ENCODE assay signal across 1 cellular context in the genomic region with DNA sequence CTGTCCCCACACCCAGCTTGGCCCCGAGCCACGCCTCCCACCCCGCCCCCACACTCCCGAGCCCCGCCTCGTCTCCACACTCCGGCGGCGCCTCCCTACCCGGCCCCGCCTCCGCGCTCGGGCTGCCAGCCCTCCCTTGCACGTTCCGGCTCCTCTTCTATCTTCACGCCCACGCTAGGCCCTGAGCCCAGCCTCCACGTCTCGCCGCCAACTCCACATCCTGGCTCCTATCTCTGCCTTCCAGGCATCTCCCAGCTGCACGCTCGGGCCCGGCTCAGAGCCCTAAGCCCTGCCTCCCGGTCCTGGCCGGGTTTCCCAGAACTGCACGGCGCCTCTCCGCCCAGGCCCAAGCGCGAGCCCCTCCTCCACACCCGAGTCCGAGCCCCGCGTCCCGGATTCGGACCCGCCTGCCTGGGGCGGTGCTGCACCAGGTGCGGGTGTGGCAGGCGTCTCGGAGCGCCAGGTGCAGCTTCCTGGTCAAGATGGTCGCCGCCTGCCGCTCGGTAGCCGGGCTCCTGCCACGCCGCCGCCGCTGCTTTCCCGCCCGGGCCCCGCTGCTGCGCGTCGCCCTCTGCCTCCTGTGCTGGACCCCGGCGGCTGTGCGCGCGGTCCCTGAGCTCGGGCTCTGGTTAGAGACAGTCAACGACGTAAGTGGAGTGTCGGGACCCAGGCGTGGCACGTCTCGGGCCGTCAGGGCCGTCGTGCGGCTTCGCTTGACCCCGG.
A peak's percentile ranks its signal among the peaks of the same experiment; 100 is the strongest.
TF ChIP-seq lines count a peak whose summit lies in the region.

A gene with protein sequence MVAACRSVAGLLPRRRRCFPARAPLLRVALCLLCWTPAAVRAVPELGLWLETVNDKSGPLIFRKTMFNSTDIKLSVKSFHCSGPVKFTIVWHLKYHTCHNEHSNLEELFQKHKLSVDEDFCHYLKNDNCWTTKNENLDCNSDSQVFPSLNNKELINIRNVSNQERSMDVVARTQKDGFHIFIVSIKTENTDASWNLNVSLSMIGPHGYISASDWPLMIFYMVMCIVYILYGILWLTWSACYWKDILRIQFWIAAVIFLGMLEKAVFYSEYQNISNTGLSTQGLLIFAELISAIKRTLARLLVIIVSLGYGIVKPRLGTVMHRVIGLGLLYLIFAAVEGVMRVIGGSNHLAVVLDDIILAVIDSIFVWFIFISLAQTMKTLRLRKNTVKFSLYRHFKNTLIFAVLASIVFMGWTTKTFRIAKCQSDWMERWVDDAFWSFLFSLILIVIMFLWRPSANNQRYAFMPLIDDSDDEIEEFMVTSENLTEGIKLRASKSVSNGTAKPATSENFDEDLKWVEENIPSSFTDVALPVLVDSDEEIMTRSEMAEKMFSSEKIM (plus strand): TSS at position 160 of the 723 bp plus-strand sequence. CDS start 323 bp downstream, at position 483.

TF ChIP-seq in HepG2, 621 proteins besides CTCF, POLR2A, EP300 and RAD21 (continued from another document and continues in another):
- TF ChIP-seq, protein P1, sequence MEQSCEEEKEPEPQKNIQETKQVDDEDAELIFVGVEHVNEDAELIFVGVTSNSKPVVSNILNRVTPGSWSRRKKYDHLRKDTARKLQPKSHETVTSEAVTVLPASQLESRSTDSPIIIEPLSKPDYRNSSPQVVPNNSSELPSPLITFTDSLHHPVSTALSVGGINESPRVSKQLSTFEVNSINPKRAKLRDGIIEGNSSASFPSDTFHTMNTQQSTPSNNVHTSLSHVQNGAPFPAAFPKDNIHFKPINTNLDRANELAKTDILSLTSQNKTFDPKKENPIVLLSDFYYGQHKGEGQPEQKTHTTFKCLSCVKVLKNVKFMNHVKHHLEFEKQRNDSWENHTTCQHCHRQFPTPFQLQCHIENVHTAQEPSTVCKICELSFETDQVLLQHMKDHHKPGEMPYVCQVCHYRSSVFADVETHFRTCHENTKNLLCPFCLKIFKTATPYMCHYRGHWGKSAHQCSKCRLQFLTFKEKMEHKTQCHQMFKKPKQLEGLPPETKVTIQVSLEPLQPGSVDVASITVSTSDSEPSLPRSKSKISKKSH (CRISPR knock-in tag; IDR thresholded peaks at IDR 0.05; ENCODE audit: borderline replicate concordance), result peak; percentile 30; the same call in 1 of the 2 replicates
- TF ChIP-seq, protein P2, sequence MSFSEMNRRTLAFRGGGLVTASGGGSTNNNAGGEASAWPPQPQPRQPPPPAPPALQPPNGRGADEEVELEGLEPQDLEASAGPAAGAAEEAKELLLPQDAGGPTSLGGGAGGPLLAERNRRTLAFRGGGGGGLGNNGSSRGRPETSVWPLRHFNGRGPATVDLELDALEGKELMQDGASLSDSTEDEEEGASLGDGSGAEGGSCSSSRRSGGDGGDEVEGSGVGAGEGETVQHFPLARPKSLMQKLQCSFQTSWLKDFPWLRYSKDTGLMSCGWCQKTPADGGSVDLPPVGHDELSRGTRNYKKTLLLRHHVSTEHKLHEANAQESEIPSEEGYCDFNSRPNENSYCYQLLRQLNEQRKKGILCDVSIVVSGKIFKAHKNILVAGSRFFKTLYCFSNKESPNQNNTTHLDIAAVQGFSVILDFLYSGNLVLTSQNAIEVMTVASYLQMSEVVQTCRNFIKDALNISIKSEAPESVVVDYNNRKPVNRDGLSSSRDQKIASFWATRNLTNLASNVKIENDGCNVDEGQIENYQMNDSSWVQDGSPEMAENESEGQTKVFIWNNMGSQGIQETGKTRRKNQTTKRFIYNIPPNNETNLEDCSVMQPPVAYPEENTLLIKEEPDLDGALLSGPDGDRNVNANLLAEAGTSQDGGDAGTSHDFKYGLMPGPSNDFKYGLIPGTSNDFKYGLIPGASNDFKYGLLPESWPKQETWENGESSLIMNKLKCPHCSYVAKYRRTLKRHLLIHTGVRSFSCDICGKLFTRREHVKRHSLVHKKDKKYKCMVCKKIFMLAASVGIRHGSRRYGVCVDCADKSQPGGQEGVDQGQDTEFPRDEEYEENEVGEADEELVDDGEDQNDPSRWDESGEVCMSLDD (CRISPR knock-in tag; IDR thresholded peaks at IDR 0.05; ENCODE audit: borderline replicate concordance), result peak; percentile 64; the same call in 1 of the 2 replicates
- TF ChIP-seq ZNF607 (CRISPR knock-in tag; IDR thresholded peaks at IDR 0.05; ENCODE audit: borderline replicate concordance) (peak; percentile 85; the same call in 1 of the 2 replicates), NR2F2 (IDR thresholded peaks at IDR 0.05; ENCODE audit: borderline replicate concordance, low read depth) (no peak; the same call in 1 of the 2 replicates), ZMYM4 (CRISPR knock-in tag; IDR thresholded peaks at IDR 0.05) (peak; percentile 73; the same call in 1 of the 2 replicates), STAT5B (CRISPR knock-in tag; IDR thresholded peaks at IDR 0.05) (no peak), GATA4 (IDR thresholded peaks at IDR 0.05; ENCODE audit: borderline replicate concordance, low read depth) (no peak), ZNF430 (CRISPR knock-in tag; IDR thresholded peaks at IDR 0.05) (peak; percentile 86), TEAD3 (CRISPR knock-in tag; optimal IDR thresholded peaks at IDR 0.05; ENCODE audit: borderline replicate concordance) (no peak), ZBTB7A (CRISPR knock-in tag; IDR thresholded peaks at IDR 0.05) (no peak), HNRNPL (IDR thresholded peaks at IDR 0.05; ENCODE audit: low read depth, low read length) (0 out of 2 replicates have a peak, but pooled peaks have one; percentile 28), PTBP1 (IDR thresholded peaks at IDR 0.05; ENCODE audit: low read depth, low read length, poor library complexity, severe bottlenecking) (peak; percentile 43), SP140L (CRISPR knock-in tag; IDR thresholded peaks at IDR 0.05; ENCODE audit: borderline replicate concordance) (no peak), DNMT1 (CRISPR knock-in tag; IDR thresholded peaks at IDR 0.05) (peak; percentile 74; the same call in 1 of the 2 replicates), SP4 (CRISPR knock-in tag; IDR thresholded peaks at IDR 0.05) (peak; percentile 66; the same call in 1 of the 2 replicates), HES4 (CRISPR knock-in tag; IDR thresholded peaks at IDR 0.05; ENCODE audit: borderline replicate concordance) (peak; percentile 94), ZNF343 (CRISPR knock-in tag; IDR thresholded peaks at IDR 0.05) (peak; percentile 83; the same call in 1 of the 2 replicates), ESRRA (CRISPR knock-in tag; IDR thresholded peaks at IDR 0.05; ENCODE audit: low read depth) (no peak), ZNF788 (CRISPR knock-in tag; IDR thresholded peaks at IDR 0.05; ENCODE audit: borderline replicate concordance) (peak; percentile 61; the same call in 1 of the 2 replicates)
- TF ChIP-seq, protein P3, sequence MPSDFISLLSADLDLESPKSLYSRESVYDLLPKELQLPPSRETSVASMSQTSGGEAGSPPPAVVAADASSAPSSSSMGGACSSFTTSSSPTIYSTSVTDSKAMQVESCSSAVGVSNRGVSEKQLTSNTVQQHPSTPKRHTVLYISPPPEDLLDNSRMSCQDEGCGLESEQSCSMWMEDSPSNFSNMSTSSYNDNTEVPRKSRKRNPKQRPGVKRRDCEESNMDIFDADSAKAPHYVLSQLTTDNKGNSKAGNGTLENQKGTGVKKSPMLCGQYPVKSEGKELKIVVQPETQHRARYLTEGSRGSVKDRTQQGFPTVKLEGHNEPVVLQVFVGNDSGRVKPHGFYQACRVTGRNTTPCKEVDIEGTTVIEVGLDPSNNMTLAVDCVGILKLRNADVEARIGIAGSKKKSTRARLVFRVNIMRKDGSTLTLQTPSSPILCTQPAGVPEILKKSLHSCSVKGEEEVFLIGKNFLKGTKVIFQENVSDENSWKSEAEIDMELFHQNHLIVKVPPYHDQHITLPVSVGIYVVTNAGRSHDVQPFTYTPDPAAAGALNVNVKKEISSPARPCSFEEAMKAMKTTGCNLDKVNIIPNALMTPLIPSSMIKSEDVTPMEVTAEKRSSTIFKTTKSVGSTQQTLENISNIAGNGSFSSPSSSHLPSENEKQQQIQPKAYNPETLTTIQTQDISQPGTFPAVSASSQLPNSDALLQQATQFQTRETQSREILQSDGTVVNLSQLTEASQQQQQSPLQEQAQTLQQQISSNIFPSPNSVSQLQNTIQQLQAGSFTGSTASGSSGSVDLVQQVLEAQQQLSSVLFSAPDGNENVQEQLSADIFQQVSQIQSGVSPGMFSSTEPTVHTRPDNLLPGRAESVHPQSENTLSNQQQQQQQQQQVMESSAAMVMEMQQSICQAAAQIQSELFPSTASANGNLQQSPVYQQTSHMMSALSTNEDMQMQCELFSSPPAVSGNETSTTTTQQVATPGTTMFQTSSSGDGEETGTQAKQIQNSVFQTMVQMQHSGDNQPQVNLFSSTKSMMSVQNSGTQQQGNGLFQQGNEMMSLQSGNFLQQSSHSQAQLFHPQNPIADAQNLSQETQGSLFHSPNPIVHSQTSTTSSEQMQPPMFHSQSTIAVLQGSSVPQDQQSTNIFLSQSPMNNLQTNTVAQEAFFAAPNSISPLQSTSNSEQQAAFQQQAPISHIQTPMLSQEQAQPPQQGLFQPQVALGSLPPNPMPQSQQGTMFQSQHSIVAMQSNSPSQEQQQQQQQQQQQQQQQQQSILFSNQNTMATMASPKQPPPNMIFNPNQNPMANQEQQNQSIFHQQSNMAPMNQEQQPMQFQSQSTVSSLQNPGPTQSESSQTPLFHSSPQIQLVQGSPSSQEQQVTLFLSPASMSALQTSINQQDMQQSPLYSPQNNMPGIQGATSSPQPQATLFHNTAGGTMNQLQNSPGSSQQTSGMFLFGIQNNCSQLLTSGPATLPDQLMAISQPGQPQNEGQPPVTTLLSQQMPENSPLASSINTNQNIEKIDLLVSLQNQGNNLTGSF (CRISPR knock-in tag; IDR thresholded peaks at IDR 0.05), result peak; percentile 84; the same call in 1 of the 2 replicates
- TF ChIP-seq, protein P4, sequence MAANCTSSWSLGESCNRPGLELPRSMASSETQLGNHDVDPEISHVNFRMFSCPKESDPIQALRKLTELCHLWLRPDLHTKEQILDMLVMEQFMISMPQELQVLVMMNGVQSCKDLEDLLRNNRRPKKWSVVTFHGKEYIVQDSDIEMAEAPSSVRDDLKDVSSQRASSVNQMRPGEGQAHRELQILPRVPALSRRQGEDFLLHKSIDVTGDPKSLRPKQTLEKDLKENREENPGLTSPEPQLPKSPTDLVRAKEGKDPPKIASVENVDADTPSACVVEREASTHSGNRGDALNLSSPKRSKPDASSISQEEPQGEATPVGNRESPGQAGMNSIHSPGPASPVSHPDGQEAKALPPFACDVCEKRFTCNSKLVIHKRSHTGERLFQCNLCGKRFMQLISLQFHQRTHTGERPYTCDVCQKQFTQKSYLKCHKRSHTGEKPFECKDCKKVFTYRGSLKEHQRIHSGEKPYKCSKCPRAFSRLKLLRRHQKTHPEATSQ (CRISPR knock-in tag; IDR thresholded peaks at IDR 0.05; ENCODE audit: borderline replicate concordance), result no peak
- TF ChIP-seq, protein P5, sequence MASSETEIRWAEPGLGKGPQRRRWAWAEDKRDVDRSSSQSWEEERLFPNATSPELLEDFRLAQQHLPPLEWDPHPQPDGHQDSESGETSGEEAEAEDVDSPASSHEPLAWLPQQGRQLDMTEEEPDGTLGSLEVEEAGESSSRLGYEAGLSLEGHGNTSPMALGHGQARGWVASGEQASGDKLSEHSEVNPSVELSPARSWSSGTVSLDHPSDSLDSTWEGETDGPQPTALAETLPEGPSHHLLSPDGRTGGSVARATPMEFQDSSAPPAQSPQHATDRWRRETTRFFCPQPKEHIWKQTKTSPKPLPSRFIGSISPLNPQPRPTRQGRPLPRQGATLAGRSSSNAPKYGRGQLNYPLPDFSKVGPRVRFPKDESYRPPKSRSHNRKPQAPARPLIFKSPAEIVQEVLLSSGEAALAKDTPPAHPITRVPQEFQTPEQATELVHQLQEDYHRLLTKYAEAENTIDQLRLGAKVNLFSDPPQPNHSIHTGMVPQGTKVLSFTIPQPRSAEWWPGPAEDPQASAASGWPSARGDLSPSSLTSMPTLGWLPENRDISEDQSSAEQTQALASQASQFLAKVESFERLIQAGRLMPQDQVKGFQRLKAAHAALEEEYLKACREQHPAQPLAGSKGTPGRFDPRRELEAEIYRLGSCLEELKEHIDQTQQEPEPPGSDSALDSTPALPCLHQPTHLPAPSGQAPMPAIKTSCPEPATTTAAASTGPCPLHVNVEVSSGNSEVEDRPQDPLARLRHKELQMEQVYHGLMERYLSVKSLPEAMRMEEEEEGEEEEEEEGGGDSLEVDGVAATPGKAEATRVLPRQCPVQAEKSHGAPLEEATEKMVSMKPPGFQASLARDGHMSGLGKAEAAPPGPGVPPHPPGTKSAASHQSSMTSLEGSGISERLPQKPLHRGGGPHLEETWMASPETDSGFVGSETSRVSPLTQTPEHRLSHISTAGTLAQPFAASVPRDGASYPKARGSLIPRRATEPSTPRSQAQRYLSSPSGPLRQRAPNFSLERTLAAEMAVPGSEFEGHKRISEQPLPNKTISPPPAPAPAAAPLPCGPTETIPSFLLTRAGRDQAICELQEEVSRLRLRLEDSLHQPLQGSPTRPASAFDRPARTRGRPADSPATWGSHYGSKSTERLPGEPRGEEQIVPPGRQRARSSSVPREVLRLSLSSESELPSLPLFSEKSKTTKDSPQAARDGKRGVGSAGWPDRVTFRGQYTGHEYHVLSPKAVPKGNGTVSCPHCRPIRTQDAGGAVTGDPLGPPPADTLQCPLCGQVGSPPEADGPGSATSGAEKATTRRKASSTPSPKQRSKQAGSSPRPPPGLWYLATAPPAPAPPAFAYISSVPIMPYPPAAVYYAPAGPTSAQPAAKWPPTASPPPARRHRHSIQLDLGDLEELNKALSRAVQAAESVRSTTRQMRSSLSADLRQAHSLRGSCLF (CRISPR knock-in tag; IDR thresholded peaks at IDR 0.05; ENCODE audit: borderline replicate concordance), result 0 out of 2 replicates have a peak, but pooled peaks have one; percentile 86
- TF ChIP-seq, protein P6, sequence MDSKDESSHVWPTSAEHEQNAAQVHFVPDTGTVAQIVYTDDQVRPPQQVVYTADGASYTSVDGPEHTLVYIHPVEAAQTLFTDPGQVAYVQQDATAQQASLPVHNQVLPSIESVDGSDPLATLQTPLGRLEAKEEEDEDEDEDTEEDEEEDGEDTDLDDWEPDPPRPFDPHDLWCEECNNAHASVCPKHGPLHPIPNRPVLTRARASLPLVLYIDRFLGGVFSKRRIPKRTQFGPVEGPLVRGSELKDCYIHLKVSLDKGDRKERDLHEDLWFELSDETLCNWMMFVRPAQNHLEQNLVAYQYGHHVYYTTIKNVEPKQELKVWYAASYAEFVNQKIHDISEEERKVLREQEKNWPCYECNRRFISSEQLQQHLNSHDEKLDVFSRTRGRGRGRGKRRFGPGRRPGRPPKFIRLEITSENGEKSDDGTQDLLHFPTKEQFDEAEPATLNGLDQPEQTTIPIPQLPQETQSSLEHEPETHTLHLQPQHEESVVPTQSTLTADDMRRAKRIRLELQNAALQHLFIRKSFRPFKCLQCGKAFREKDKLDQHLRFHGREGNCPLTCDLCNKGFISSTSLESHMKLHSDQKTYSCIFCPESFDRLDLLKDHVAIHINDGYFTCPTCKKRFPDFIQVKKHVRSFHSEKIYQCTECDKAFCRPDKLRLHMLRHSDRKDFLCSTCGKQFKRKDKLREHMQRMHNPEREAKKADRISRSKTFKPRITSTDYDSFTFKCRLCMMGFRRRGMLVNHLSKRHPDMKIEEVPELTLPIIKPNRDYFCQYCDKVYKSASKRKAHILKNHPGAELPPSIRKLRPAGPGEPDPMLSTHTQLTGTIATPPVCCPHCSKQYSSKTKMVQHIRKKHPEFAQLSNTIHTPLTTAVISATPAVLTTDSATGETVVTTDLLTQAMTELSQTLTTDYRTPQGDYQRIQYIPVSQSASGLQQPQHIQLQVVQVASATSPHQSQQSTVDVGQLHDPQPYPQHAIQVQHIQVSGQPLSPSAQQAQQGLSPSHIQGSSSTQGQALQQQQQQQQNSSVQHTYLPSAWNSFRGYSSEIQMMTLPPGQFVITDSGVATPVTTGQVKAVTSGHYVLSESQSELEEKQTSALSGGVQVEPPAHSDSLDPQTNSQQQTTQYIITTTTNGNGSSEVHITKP (CRISPR knock-in tag; IDR thresholded peaks at IDR 0.05; ENCODE audit: low read depth), result no peak
- TF ChIP-seq, protein P7, sequence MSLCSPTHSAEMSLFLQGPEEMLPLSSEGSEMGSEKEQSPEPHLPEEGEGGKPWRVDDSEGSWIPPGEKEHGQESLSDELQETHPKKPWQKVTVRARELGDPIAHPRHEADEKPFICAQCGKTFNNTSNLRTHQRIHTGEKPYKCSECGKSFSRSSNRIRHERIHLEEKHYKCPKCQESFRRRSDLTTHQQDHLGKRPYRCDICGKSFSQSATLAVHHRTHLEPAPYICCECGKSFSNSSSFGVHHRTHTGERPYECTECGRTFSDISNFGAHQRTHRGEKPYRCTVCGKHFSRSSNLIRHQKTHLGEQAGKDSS (CRISPR knock-in tag; IDR thresholded peaks at IDR 0.05; ENCODE audit: borderline replicate concordance, low read depth), result peak; percentile 83
